1 cellular context compared by ENCODE assay signal in genomic region chr11:75439026-75439425, GRCh38.
TF ChIP-seq lines count a peak whose summit lies in the region.

No MANE protein-coding gene starts in this region.

TF ChIP-seq in HEK293, 187 proteins besides CTCF, POLR2A, EP300 and RAD21 (continued from another document):
- TF ChIP-seq REST (tag by site-specific recombination; IDR thresholded peaks at IDR 0.05) (no peak), ZSCAN30 (tag by site-specific recombination; IDR thresholded peaks at IDR 0.05) (no peak), ZNF302 (tag by site-specific recombination; IDR thresholded peaks at IDR 0.05; ENCODE audit: low read depth) (no peak), ZBTB17 (tag by site-specific recombination; IDR thresholded peaks at IDR 0.05) (0 out of 2 replicates have a peak, but pooled peaks have one; percentile 12)
